In the genomic region with DNA sequence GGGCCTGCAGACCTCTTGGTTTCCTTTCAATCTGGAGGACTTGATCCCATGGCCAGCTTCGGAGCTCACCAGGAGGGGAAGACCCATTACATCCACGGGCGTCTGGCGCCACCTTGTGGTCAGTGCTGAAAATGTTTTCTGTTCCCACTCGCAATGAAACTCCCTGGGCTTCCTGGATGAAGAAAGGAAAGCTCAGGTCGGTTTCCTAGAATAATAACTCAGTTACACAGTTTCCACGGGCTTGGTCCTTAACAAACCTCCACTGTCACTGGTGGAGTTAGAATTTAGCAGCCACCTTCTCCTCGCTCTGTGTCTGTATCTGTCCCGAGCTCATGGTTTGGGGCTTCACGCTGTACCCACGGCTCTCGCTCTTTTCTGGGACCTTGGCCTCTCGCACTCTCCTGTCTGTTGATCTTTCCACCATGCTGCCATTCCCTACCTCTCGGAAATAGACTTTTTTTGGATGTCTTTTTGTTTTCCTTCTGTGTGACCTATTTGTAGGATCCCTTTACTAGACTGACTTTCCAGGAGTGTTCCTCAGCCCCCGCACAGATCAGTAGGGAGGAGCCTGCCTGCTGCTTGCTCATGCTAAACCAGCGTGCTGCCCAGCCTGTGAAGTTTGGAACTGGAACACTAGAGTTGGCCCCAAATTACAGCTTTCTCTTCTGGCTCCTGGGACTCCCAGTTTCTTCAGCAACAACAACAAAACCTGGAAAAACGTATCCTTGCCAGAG, we compare ENCODE assay signal across 8 cellular contexts.
DNase-seq lines count a peak whose midpoint lies in the region; ATAC-seq and TF ChIP-seq lines count a peak whose summit lies in the region.

No MANE protein-coding gene starts in this region.

- H3K27ac ChIP-seq in cingulate gyrus (ENCODE audit: low read depth, low read length): peak overlapping the region; percentile 13

- peak overlapping the region; percentile 46 for H3K4me3 ChIP-seq in AG09309 (ENCODE audit: control insufficient read depth, low read depth, low read length)

- ATAC-seq in GM19035 (IDR thresholded peaks at IDR 0.05; ENCODE audit: unreplicated experiment): peak; percentile 84
- peak; percentile 72 for ATAC-seq in HG03442 (IDR thresholded peaks at IDR 0.05; ENCODE audit: unreplicated experiment)

- peak; percentile 61 for DNase-seq in AG09309 (ENCODE audit: low read depth)
- DNase-seq in NCI-H524 (lab: John Stamatoyannopoulos, UW): peak; percentile 87 to 94
- DNase-seq in activated CD4-positive, alpha-beta T cell treated with anti-CD3 and anti-CD28 coated beads for 4 hours: peak; percentile 78 to 88
- DNase-seq in left kidney (ENCODE audit: low read depth, low spot score): peak; percentile 96
- DNase-seq in stimulated activated CD4-positive, alpha-beta T cell treated with anti-CD3 and anti-CD28 coated beads, Interleukin-1b, Interleukin-23, amount 100 ng/mL, for 48 hours: peak; percentile 77

- peak; percentile 71 for TF ChIP-seq CTCF in AG09309 (IDR thresholded peaks at IDR 0.05; ENCODE audit: control insufficient read depth, insufficient read depth, low read depth, low read length, missing control alignments)

Comparison
In these comparisons a context has a peak if more than half of its experiments do, and no peak if none do; other contexts are left out.
1. Peak in every context shown above with its lines: DNase-seq, ATAC-seq, H3K4me3 ChIP-seq and H3K27ac ChIP-seq.